Comparison of ENCODE assay signal across 8 cellular contexts in genomic region chr7:87474533-87475358, GRCh38. TPM values are rescaled to one million over a fixed set of nuclear protein-coding genes. Genes with fewer than 3 reads are reported as not detected.
DNase-seq lines count a peak whose midpoint lies in the region; ATAC-seq and TF ChIP-seq lines count a peak whose summit lies in the region.

No MANE protein-coding gene starts in this region.

- H3K56ac ChIP-seq in mesendoderm (ENCODE audit: low read length), result peak overlapping the region; percentile 40

- H3K4me2 ChIP-seq in MM.1S (ENCODE audit: low read depth, low read length) (peak overlapping the region; percentile 21; the same call in 1 of the 2 replicates), mesendoderm (ENCODE audit: low read length) (peak overlapping the region; percentile 81)

- peak overlapping the region; percentile 36 for H3K4me3 ChIP-seq in HEK293 (ENCODE audit: low read depth, low read length)
- H3K4me3 ChIP-seq in MM.1S (ENCODE audit: low read length), result no peak overlapping the region
- H3K4me3 ChIP-seq in mesendoderm (ENCODE audit: low read length), result no peak overlapping the region
- H3K4me3 ChIP-seq in urinary bladder (ENCODE audit: low read depth, low read length), result peak overlapping the region; percentile 41

- no peak overlapping the region for H3K23ac ChIP-seq in mesendoderm (ENCODE audit: low read length)

- H4K8ac ChIP-seq in mesendoderm (ENCODE audit: low read depth, low read length), result no peak overlapping the region

- no peak overlapping the region for H2BK15ac ChIP-seq in mesendoderm (replicated peaks; ENCODE audit: low read depth)

- H4K20me1 ChIP-seq in MM.1S (ENCODE audit: insufficient read depth, low read length), result no peaks in the 10 kb centered on the region

- TF ChIP-seq CTCF in HEK293 (tag by site-specific recombination; IDR thresholded peaks at IDR 0.05), result no peak
- TF ChIP-seq CTCF in MM.1S (IDR thresholded peaks at IDR 0.05; ENCODE audit: low read length), result no peak

- CTCF ChIA-PET in HEK293 (lab: Yijun Ruan, JAX), result no interaction called here

- no peaks in the 10 kb centered on the region for H3K79me1 ChIP-seq in mesendoderm (ENCODE audit: low read length)

- H2AK5ac ChIP-seq in mesendoderm (ENCODE audit: low read length), result no peak overlapping the region

- POLR2A ChIA-PET in HEK293 (lab: Yijun Ruan, JAX), result no interaction called here

- no peaks in the 10 kb centered on the region for H3K9me2 ChIP-seq in MM.1S (replicated peaks; ENCODE audit: insufficient read depth, low read length)

- no peak overlapping the region for H2AFZ ChIP-seq in MM.1S (ENCODE audit: low read length)

- no peak overlapping the region for H2BK120ac ChIP-seq in mesendoderm (ENCODE audit: low read depth, low read length)

- H2BK5ac ChIP-seq in mesendoderm (ENCODE audit: low read length), result no peak overlapping the region

- H3K18ac ChIP-seq in mesendoderm (ENCODE audit: low read length), result no peak overlapping the region

- no CpG with 5 or more reads among the region's 14 CpGs for WGBS in mesendoderm (ENCODE audit: extremely low coverage, insufficient coverage, low lambda C conversion rate)
- 11% methylated on average over 14 of the region's 14 CpGs for WGBS in urinary bladder

- H4K5ac ChIP-seq in mesendoderm (ENCODE audit: low read length), result no peak overlapping the region

- H3K4me1 ChIP-seq in HEK293 (ENCODE audit: control insufficient read depth, insufficient read depth, low read length) (peaks cover 10% of the 10 kb centered on the region), MM.1S (ENCODE audit: low read length) (no peaks in the 10 kb centered on the region), mesendoderm (ENCODE audit: control insufficient read depth, low read depth, low read length) (peaks cover 3% of the 10 kb centered on the region), urinary bladder (ENCODE audit: insufficient read depth) (no peaks in the 10 kb centered on the region)

- H3K4ac ChIP-seq in mesendoderm (ENCODE audit: low read depth, low read length), result no peak overlapping the region

- H3K9ac ChIP-seq in MM.1S (ENCODE audit: low read length) (no peak overlapping the region), mesendoderm (ENCODE audit: low read length) (peak overlapping the region; percentile 7)

- H3F3A ChIP-seq in MM.1S (ENCODE audit: insufficient read depth, low read length), result no peaks in the 10 kb centered on the region

- H3K27ac ChIP-seq in HEK293 (ENCODE audit: extremely low read depth, low read depth, low read length), result peak overlapping the region; percentile 18; the same call in 1 of the 2 replicates
- no peak overlapping the region for H3K27ac ChIP-seq in MM.1S (ENCODE audit: low read length)
- no peak overlapping the region for H3K27ac ChIP-seq in mesendoderm (ENCODE audit: low read depth, low read length)
- H3K27ac ChIP-seq in urinary bladder (ENCODE audit: low read depth), result no peak overlapping the region

- no peaks in the 10 kb centered on the region for H3K9me3 ChIP-seq in HEK293 (ENCODE audit: control insufficient read depth, insufficient read depth, low read depth, low read length)
- H3K9me3 ChIP-seq in MM.1S (replicated peaks; ENCODE audit: insufficient read depth, low read length), result no peaks in the 10 kb centered on the region

- H3K79me2 ChIP-seq in MM.1S (ENCODE audit: low read length) (no peaks in the 10 kb centered on the region), mesendoderm (ENCODE audit: control insufficient read depth, insufficient read depth, low read length) (no peaks in the 10 kb centered on the region)

- H3K36me3 ChIP-seq in HEK293 (ENCODE audit: control insufficient read depth in 2 of 2, insufficient read depth in 1 of 2, low read length in 2 of 2), result no peaks in the 10 kb centered on the region
- no peaks in the 10 kb centered on the region for H3K36me3 ChIP-seq in MM.1S (replicated peaks; ENCODE audit: insufficient read depth, low read length)
- no peaks in the 10 kb centered on the region for H3K36me3 ChIP-seq in mesendoderm (ENCODE audit: control insufficient read depth, insufficient read depth, low read length)
- no peaks in the 10 kb centered on the region for H3K36me3 ChIP-seq in urinary bladder (ENCODE audit: insufficient read depth)

- peak; percentile 51 to 56 for ATAC-seq in activated CD4-positive, CD25-positive, alpha-beta regulatory T cell treated with anti-CD3 and anti-CD28 coated beads, Interleukin-2, amount 50 U/mL, for 24 hours

- H3K27me3 ChIP-seq in MM.1S (replicated peaks; ENCODE audit: insufficient read depth, low read length) (no peaks in the 10 kb centered on the region), mesendoderm (ENCODE audit: insufficient read depth, low read length, poor library complexity) (peaks cover 5% of the 10 kb centered on the region)

- DNase-seq in activated CD4-positive, CD25-positive, alpha-beta regulatory T cell treated with anti-CD3 and anti-CD28 coated beads, Interleukin-2, amount 50 U/mL, for 72 hours, result no peak
- no peak for DNase-seq in MM.1S
- DNase-seq in dermis microvascular lymphatic vessel endothelial cell (ENCODE audit: low read depth in 2 of 2), result peak; percentile 33 to 39
- DNase-seq in mesendoderm, result no peak
- no peak for DNase-seq in cerebellar nuclear complex (lab: John Stamatoyannopoulos, UW)

TF ChIP-seq in HEK293, 187 proteins besides CTCF, POLR2A, EP300 and RAD21 (continues in another document):
- TF ChIP-seq SP2 (tag by site-specific recombination; IDR thresholded peaks at IDR 0.05), result 0 out of 2 replicates have a peak, but pooled peaks have one; percentile 8
- no peak for TF ChIP-seq ZNF2 (tag by site-specific recombination; IDR thresholded peaks at IDR 0.05)
- peak; percentile 86; the same call in 1 of the 2 replicates for TF ChIP-seq MZF1 (tag by site-specific recombination; IDR thresholded peaks at IDR 0.05; ENCODE audit: borderline replicate concordance)
- TF ChIP-seq, protein P1, sequence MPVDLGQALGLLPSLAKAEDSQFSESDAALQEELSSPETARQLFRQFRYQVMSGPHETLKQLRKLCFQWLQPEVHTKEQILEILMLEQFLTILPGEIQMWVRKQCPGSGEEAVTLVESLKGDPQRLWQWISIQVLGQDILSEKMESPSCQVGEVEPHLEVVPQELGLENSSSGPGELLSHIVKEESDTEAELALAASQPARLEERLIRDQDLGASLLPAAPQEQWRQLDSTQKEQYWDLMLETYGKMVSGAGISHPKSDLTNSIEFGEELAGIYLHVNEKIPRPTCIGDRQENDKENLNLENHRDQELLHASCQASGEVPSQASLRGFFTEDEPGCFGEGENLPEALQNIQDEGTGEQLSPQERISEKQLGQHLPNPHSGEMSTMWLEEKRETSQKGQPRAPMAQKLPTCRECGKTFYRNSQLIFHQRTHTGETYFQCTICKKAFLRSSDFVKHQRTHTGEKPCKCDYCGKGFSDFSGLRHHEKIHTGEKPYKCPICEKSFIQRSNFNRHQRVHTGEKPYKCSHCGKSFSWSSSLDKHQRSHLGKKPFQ (tag by site-specific recombination; IDR thresholded peaks at IDR 0.05), result 0 out of 2 replicates have a peak, but pooled peaks have one; percentile 16
- peak; percentile 45 for TF ChIP-seq ZNF335 (tag by site-specific recombination; conservative IDR thresholded peaks at IDR 0.05)
- no peak for TF ChIP-seq ZNF624 (tag by site-specific recombination; IDR thresholded peaks at IDR 0.05)
- TF ChIP-seq WT1 (tag by site-specific recombination; IDR thresholded peaks at IDR 0.05), result peak; percentile 47
- no peak for TF ChIP-seq ZNF416 (tag by site-specific recombination; IDR thresholded peaks at IDR 0.05)
- no peak for TF ChIP-seq ZNF274 (IDR thresholded peaks at IDR 0.05; ENCODE audit: low read length)
- TF ChIP-seq ZNF274 (tag by site-specific recombination; IDR thresholded peaks at IDR 0.05; ENCODE audit: borderline replicate concordance), result no peak
- peak; percentile 45 for TF ChIP-seq ZNF843 (tag by site-specific recombination; IDR thresholded peaks at IDR 0.05)
- TF ChIP-seq TRIM28 (IDR thresholded peaks at IDR 0.05; ENCODE audit: borderline replicate concordance, low read length), result peak; percentile 50; the same call in 1 of the 2 replicates
- no peak for TF ChIP-seq ZNF248 (tag by site-specific recombination; IDR thresholded peaks at IDR 0.05)
- TF ChIP-seq ZNF112 (tag by site-specific recombination; IDR thresholded peaks at IDR 0.05), result no peak
- TF ChIP-seq MYNN (tag by site-specific recombination; IDR thresholded peaks at IDR 0.05; ENCODE audit: borderline replicate concordance), result no peak
- TF ChIP-seq, protein P2, sequence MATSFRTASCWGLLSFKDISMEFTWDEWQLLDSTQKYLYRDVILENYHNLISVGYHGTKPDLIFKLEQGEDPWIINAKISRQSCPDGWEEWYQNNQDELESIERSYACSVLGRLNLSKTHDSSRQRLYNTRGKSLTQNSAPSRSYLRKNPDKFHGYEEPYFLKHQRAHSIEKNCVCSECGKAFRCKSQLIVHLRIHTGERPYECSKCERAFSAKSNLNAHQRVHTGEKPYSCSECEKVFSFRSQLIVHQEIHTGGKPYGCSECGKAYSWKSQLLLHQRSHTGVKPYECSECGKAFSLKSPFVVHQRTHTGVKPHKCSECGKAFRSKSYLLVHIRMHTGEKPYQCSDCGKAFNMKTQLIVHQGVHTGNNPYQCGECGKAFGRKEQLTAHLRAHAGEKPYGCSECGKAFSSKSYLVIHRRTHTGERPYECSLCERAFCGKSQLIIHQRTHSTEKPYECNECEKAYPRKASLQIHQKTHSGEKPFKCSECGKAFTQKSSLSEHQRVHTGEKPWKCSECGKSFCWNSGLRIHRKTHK (tag by site-specific recombination; IDR thresholded peaks at IDR 0.05), result no peak
- peak; percentile 70; the same call in 1 of the 2 replicates for TF ChIP-seq ZBTB17 (tag by site-specific recombination; IDR thresholded peaks at IDR 0.05)
- TF ChIP-seq ZBTB48 (tag by site-specific recombination; IDR thresholded peaks at IDR 0.05), result no peak
- TF ChIP-seq ZNF366 (tag by site-specific recombination; conservative IDR thresholded peaks at IDR 0.05), result peak; percentile 43
- no peak for TF ChIP-seq ZNF184 (tag by site-specific recombination; IDR thresholded peaks at IDR 0.05)
- TF ChIP-seq HOXD13 (CRISPR knock-in tag; IDR thresholded peaks at IDR 0.05; ENCODE audit: borderline replicate concordance), result peak; percentile 44; the same call in 1 of the 2 replicates
- TF ChIP-seq ZNF138 (tag by site-specific recombination; IDR thresholded peaks at IDR 0.05; ENCODE audit: borderline replicate concordance), result no peak
- 0 out of 2 replicates have a peak, but pooled peaks have one; percentile 14 for TF ChIP-seq SP3 (tag by site-specific recombination; IDR thresholded peaks at IDR 0.05)

RNA-seq across cellular contexts. Expression of gene ABCB4, which starts 0.7 kb away (rescaled TPM):
- under 0.01 and 0.13 TPM in 2 replicates for total RNA-seq in dermis microvascular lymphatic vessel endothelial cell
- 0.31 TPM for polyA plus RNA-seq in mesendoderm (2013, experiment 1 of 2)
- 0.32 TPM for polyA plus RNA-seq in mesendoderm (2013, experiment 2 of 2)
- 1.2 TPM for total RNA-seq in urinary bladder
- 0.53 TPM for polyA plus RNA-seq in urinary bladder

Comparison
In these comparisons a context has a peak if more than half of its experiments do, and no peak if none do; other contexts are left out.
1. DNase-seq: peak in dermis microvascular lymphatic vessel endothelial cell (2 of 2); none in activated CD4-positive, CD25-positive, alpha-beta regulatory T cell treated with anti-CD3 and anti-CD28 coated beads, Interleukin-2, amount 50 U/mL, for 72 hours (single experiment), MM.1S (single experiment), mesendoderm (single experiment) and cerebellar nuclear complex (0 of 2).
2. H3K4me3 ChIP-seq: peak in HEK293 (single experiment) and urinary bladder (single experiment); none in MM.1S (single experiment) and mesendoderm (single experiment).